In genomic region chr11:117673561-117673960, GRCh38 we compare ENCODE assay signal across 16 cellular contexts.
DNase-seq lines count a peak whose midpoint lies in the region; ATAC-seq and TF ChIP-seq lines count a peak whose summit lies in the region.
"Had no signal": no experiment of that assay in that cellular context is flagged by ENCODE, and none has a peak within 500 bp of the region (broad histone marks: within the 10 kb centered on the region; RNA-seq: fewer than 3 reads in every experiment).

No MANE protein-coding gene starts in this region.

- H3K27ac Mint-ChIP-seq in activated CD4-positive, alpha-beta T cell treated with anti-CD3 and anti-CD28 coated beads for 36 hours = no peak overlapping the region

- peaks cover 6% of the 10 kb centered on the region for H3K27me3 Mint-ChIP-seq in activated CD4-positive, alpha-beta T cell treated with anti-CD3 and anti-CD28 coated beads for 36 hours

- H3K9me3 ChIP-seq in WERI-Rb-1 (ENCODE audit: severe bottlenecking) = no peaks in the 10 kb centered on the region
- H3K9me3 ChIP-seq: BLaER1 treated with 17β-estradiol and CSF1 and Interleukin-3, amounts not matched to agents 10 nM and 100 nM had no signal

- no peaks in the 10 kb centered on the region for H3K36me3 ChIP-seq in WERI-Rb-1
- H3K36me3 ChIP-seq: BLaER1 treated with 17β-estradiol and CSF1 and Interleukin-3, amounts not matched to agents 10 nM and 100 nM had no signal

- no peaks in the 10 kb centered on the region for H3K4me1 Mint-ChIP-seq in activated CD4-positive, alpha-beta T cell treated with anti-CD3 and anti-CD28 coated beads for 36 hours

- H3K27ac ChIP-seq in WERI-Rb-1 = peak overlapping the region; percentile 12; the same call in 1 of the 2 replicates
- H3K27ac ChIP-seq: BLaER1 treated with 17β-estradiol and CSF1 and Interleukin-3, amounts not matched to agents 10 nM and 100 nM; PC-9 had no signal

- H3K36me3 Mint-ChIP-seq in activated CD4-positive, alpha-beta T cell treated with anti-CD3 and anti-CD28 coated beads for 36 hours (ENCODE audit: low read depth) = no peaks in the 10 kb centered on the region

- no peak for ATAC-seq in activated CD4-positive, alpha-beta T cell treated with anti-CD3 and anti-CD28 coated beads for 36 hours

- no peak for TF ChIP-seq POLR2A in erythroblast (IDR thresholded peaks at IDR 0.05; ENCODE audit: low read length)

- DNase-seq in Ammon's horn (ENCODE audit: low spot score) (peak; percentile 90), WERI-Rb-1 (peak; percentile 40), globus pallidus (ENCODE audit: low spot score) (peak; percentile 91), pons (ENCODE audit: low spot score) (peak; percentile 90), DMS 273 (lab: John Stamatoyannopoulos, UW; ENCODE audit: unreplicated experiment) (no peak), erythroblast (lab: John Stamatoyannopoulos, UW) (no peak), NCI-H1417 treated with DMSO at 0.1 percent for 48 hours (lab: John Stamatoyannopoulos, UW) (no peak)
- no peak for DNase-seq in activated CD4-positive, alpha-beta T cell treated with anti-CD3 and anti-CD28 coated beads for 36 hours
- DNase-seq: GF-D8, GOT3, NCI-H2029, NCI-H2171, NCI-H510A, NCI-H774, PC-9 had no signal

- POLR2A ChIA-PET in activated CD4-positive, alpha-beta T cell treated with anti-CD3 and anti-CD28 coated beads for 36 hours (lab: Charles Lee) = no interaction called here

- H3K9me3 Mint-ChIP-seq in activated CD4-positive, alpha-beta T cell treated with anti-CD3 and anti-CD28 coated beads for 36 hours (ENCODE audit: low read depth) = no peaks in the 10 kb centered on the region

- intact Hi-C loops in activated CD4-positive, alpha-beta T cell treated with anti-CD3 and anti-CD28 coated beads for 36 hours (cut with DNase I, micrococcal nuclease) = no loop called here

- no peaks in the 10 kb centered on the region for H3K27me3 ChIP-seq in WERI-Rb-1 (ENCODE audit: insufficient read depth, low read depth, severe bottlenecking)

- no peak for TF ChIP-seq CTCF in WERI-Rb-1 (IDR thresholded peaks at IDR 0.05; ENCODE audit: low read depth, low read length)

- H3K4me3 ChIP-seq in WERI-Rb-1 (ENCODE audit: low read depth, low read length) = no peak overlapping the region
- H3K4me3 ChIP-seq: BLaER1 treated with 17β-estradiol and CSF1 and Interleukin-3, amounts not matched to agents 10 nM and 100 nM; PC-9 had no signal

- CTCF ChIA-PET in activated CD4-positive, alpha-beta T cell treated with anti-CD3 and anti-CD28 coated beads for 36 hours (lab: Charles Lee) = interaction anchor here (1.0 kb wide), 1 partner anchor 52 kb away, joined by 3 read pairs; no protein-coding TSS in a partner anchor

- no peak overlapping the region for H3K4me3 Mint-ChIP-seq in activated CD4-positive, alpha-beta T cell treated with anti-CD3 and anti-CD28 coated beads for 36 hours

Comparison
In these comparisons a context has a peak if more than half of its experiments do, and no peak if none do; other contexts are left out.
1. DNase-seq: peak in Ammon's horn (single experiment), WERI-Rb-1 (single experiment), globus pallidus (single experiment) and pons (single experiment); none in activated CD4-positive, alpha-beta T cell treated with anti-CD3 and anti-CD28 coated beads for 36 hours (single experiment), DMS 273 (single experiment), erythroblast (0 of 2) and NCI-H1417 treated with DMSO at 0.1 percent for 48 hours (single experiment).